Comparison of ENCODE assay signal across 12 cellular contexts in genomic region chr5:149474198-149474597, GRCh38.
DNase-seq lines count a peak whose midpoint lies in the region; ATAC-seq and TF ChIP-seq lines count a peak whose summit lies in the region.
"Had no signal": no experiment of that assay in that cellular context is flagged by ENCODE, and none has a peak within 500 bp of the region (broad histone marks: within the 10 kb centered on the region; RNA-seq: fewer than 3 reads in every experiment).

No MANE protein-coding gene starts in this region.

- H3K9me3 ChIP-seq in mammary epithelial cell (replicated peaks; ENCODE audit: insufficient read depth, low read length) = no peaks in the 10 kb centered on the region
- H3K9me3 ChIP-seq in left lung = no peaks in the 10 kb centered on the region
- no peaks in the 10 kb centered on the region for H3K9me3 ChIP-seq in transverse colon
- H3K9me3 ChIP-seq in spleen = no peaks in the 10 kb centered on the region

- peak; percentile 30 for DNase-seq in LNCaP clone FGC (ENCODE audit: low read depth)
- peak; percentile 86 for DNase-seq in mammary epithelial cell
- DNase-seq in left lung = peak in 1 of 2 donors; percentile 66
- DNase-seq in transverse colon = peak; percentile 64
- DNase-seq in spleen = no peak
- DNase-seq: H7; NCI-H2081; NK-92 treated with Interleukin-12 subunit alpha and Interleukin-12 subunit beta, amount 100 ng/mL, for 24 hours; retina; stimulated activated naive CD4-positive, alpha-beta T cell treated with Interleukin-2 at 50 U/mL for 16 hours had no signal

- no peaks in the 10 kb centered on the region for H4K20me1 ChIP-seq in mammary epithelial cell (ENCODE audit: insufficient read depth, low read length)

- H2AFZ ChIP-seq in mammary epithelial cell (ENCODE audit: low read depth, low read length) = peak overlapping the region; percentile 69

- 11% methylated on average over 1 of the region's 3 CpGs for WGBS in mammary epithelial cell (ENCODE audit: low coverage, missing lambda C conversion rate)
- 68% methylated on average over 3 of the region's 3 CpGs; no CpG with 5 or more reads in 1 of the 2 donors for WGBS in transverse colon (ENCODE audit: low coverage in 1 of 2), 2 donors
- WGBS in spleen, 5 donors = 84 to 100% (median 93%) methylated on average over 3 of the region's 3 CpGs

- ATAC-seq in left lung (peak; percentile 85), GM21786 (IDR thresholded peaks at IDR 0.05; ENCODE audit: unreplicated experiment) (no peak), HG03196 (IDR thresholded peaks at IDR 0.05; ENCODE audit: unreplicated experiment) (no peak)

- intact Hi-C loops in mammary epithelial cell (cut with micrococcal nuclease) (no loop called here), left lung (cut with DNase I) (no loop called here), transverse colon (cut with DNase I; ENCODE audit: low total_unique reads) (no loop called here), spleen (cut with DNase I; ENCODE audit: low total_unique reads) (no loop called here)

- no peak overlapping the region for H3K4me3 ChIP-seq in LNCaP clone FGC (ENCODE audit: low read depth, low read length)
- no peak overlapping the region for H3K4me3 ChIP-seq in mammary epithelial cell (replicated peaks in 1 of 3; ENCODE audit: insufficient read depth in 1 of 3, low read depth in 2 of 3, low read length in 3 of 3)
- H3K4me3 ChIP-seq in left lung = no peak overlapping the region
- H3K4me3 ChIP-seq in transverse colon = no peak overlapping the region
- H3K4me3 ChIP-seq in spleen = no peak overlapping the region

- in situ Hi-C loops in mammary epithelial cell (cut with MboI; ENCODE audit: low sequenced_read_pairs in 2 of 2) (no loop called here), transverse colon (cut with MboI; ENCODE audit: low pct_ligation_motif_present in 1 of 4, low pct_unique_long_range_greater_than_20kb in 1 of 4, low sequenced_read_pairs in 3 of 4) (no loop called here)

- H3K4me2 ChIP-seq in mammary epithelial cell (ENCODE audit: insufficient read depth, low read depth, low read length) = peak overlapping the region; percentile 12

- no peaks in the 10 kb centered on the region for H3K79me2 ChIP-seq in mammary epithelial cell (ENCODE audit: insufficient read depth, low read length)

- TF ChIP-seq EP300 in transverse colon (IDR thresholded peaks at IDR 0.05; ENCODE audit: low read depth) = no peak

- no peak for TF ChIP-seq POLR2A in transverse colon (IDR thresholded peaks at IDR 0.05)
- no peak for TF ChIP-seq POLR2A in spleen (IDR thresholded peaks at IDR 0.05)

- dilution Hi-C loops in mammary epithelial cell (cut with HindIII; ENCODE audit: low sequenced_read_pairs) = no loop called here

- no peaks in the 10 kb centered on the region for H3K36me3 ChIP-seq in mammary epithelial cell (ENCODE audit: insufficient read depth, low read length)
- no peaks in the 10 kb centered on the region for H3K36me3 ChIP-seq in left lung
- no peaks in the 10 kb centered on the region for H3K36me3 ChIP-seq in transverse colon
- no peaks in the 10 kb centered on the region for H3K36me3 ChIP-seq in spleen

- H3K4me1 ChIP-seq in mammary epithelial cell (ENCODE audit: insufficient read depth, low read length) (peaks cover 17% of the 10 kb centered on the region), left lung (peaks cover 8 to 10% of the 10 kb centered on the region in 2 donors), transverse colon (peaks cover 6 to 34% (median 26%) of the 10 kb centered on the region in 4 donors), spleen (peaks cover 0 to 23% (median 0%) of the 10 kb centered on the region in 6 donors)

- TF ChIP-seq CTCF in LNCaP clone FGC (IDR thresholded peaks at IDR 0.05; ENCODE audit: control insufficient read depth, extremely low read depth, insufficient read depth) (no peak), mammary epithelial cell (conservative IDR thresholded peaks at IDR 0.05 in 1 of 2, IDR thresholded peaks at IDR 0.05 in 1 of 2; ENCODE audit: extremely low read depth in 1 of 2, insufficient read depth in 1 of 2, low read depth in 1 of 2, low read length in 2 of 2) (peak; percentile 37 to 66), left lung (IDR thresholded peaks at IDR 0.05) (no peak), transverse colon (IDR thresholded peaks at IDR 0.05) (peak in 1 of 5 experiments; percentile 50), spleen (IDR thresholded peaks at IDR 0.05 in 8 of 11, conservative IDR thresholded peaks at IDR 0.05 in 3 of 11) (no peak)

- peak overlapping the region; percentile 60 for H3K27ac ChIP-seq in mammary epithelial cell (ENCODE audit: insufficient read depth, low read depth, low read length)
- H3K27ac ChIP-seq in left lung = no peak overlapping the region
- H3K27ac ChIP-seq in transverse colon = peak overlapping the region in 3 of 4 donors; percentile 7 to 60 (median 7)
- H3K27ac ChIP-seq in spleen = no peak overlapping the region

- H3K27me3 ChIP-seq in mammary epithelial cell (ENCODE audit: insufficient read depth, low read length) = no peaks in the 10 kb centered on the region
- H3K27me3 ChIP-seq in left lung = no peaks in the 10 kb centered on the region
- no peaks in the 10 kb centered on the region for H3K27me3 ChIP-seq in transverse colon
- H3K27me3 ChIP-seq in spleen (replicated peaks in 1 of 7) = no peaks in the 10 kb centered on the region

- no TSS peak for BruUV-seq in mammary epithelial cell (replicated peaks; lab: Mats Ljungman, UMichigan)

- no peak overlapping the region for H3K9ac ChIP-seq in mammary epithelial cell (ENCODE audit: insufficient read depth, low read length)

- CTCF ChIA-PET in mammary epithelial cell (lab: Charles Lee; ENCODE audit: low non-redundant PET) = interaction anchor here (0.7 kb wide), 2 partner anchors 12 to 34 kb away, joined by 3 to 8 read pairs; no protein-coding TSS in a partner anchor

Comparison
In these comparisons a context has a peak if more than half of its experiments do, and no peak if none do; other contexts are left out.
1. CTCF ChIP-seq: peak in mammary epithelial cell (2 of 2); none in LNCaP clone FGC (single experiment), left lung (0 of 2) and spleen (0 of 11).
2. H3K27ac ChIP-seq: peak in mammary epithelial cell (single experiment) and transverse colon (3 of 4); none in left lung (0 of 2) and spleen (0 of 8).